14 cellular contexts compared by ENCODE assay signal in genomic region chr6:169190144-169190584, GRCh38.
DNase-seq lines count a peak whose midpoint lies in the region; ATAC-seq and TF ChIP-seq lines count a peak whose summit lies in the region.
"Had no signal": no experiment of that assay in that cellular context is flagged by ENCODE, and none has a peak within 500 bp of the region (broad histone marks: within the 10 kb centered on the region; RNA-seq: fewer than 3 reads in every experiment).

No MANE protein-coding gene starts in this region.

- H3K27ac ChIP-seq in AG04450 (ENCODE audit: low read depth, low read length) (peak overlapping the region; percentile 81), adrenal gland (peak overlapping the region in 2 of 5 donors; percentile 52 to 88), psoas muscle (peak overlapping the region; percentile 46)

- CTCF ChIA-PET in AG04450 (lab: Charles Lee): interaction anchor here (0.7 to 1.5 kb wide), 2 partner anchors 23 to 428 kb away, joined by 3 to 4 read pairs; no protein-coding TSS in a partner anchor

- H3K36me3 ChIP-seq in adrenal gland (replicated peaks in 1 of 2) (no peaks in the 10 kb centered on the region), psoas muscle (ENCODE audit: insufficient read depth in 1 of 2, low read depth in 1 of 2) (no peaks in the 10 kb centered on the region)

- H3K9me3 ChIP-seq in AG04450 (ENCODE audit: control insufficient read depth, insufficient read depth, low read length) (peaks cover 18% of the 10 kb centered on the region), adrenal gland (replicated peaks in 1 of 3) (no peaks in the 10 kb centered on the region), psoas muscle (no peaks in the 10 kb centered on the region)

- H3K4me1 ChIP-seq in adrenal gland (replicated peaks in 1 of 2) (no peaks in the 10 kb centered on the region), psoas muscle (peaks cover 4% of the 10 kb centered on the region)

- no peak for TF ChIP-seq POLR2A in adrenal gland (IDR thresholded peaks at IDR 0.05)

- intact Hi-C loops in adrenal gland (cut with DNase I): no loop called here
- intact Hi-C loops in left cardiac atrium (cut with DNase I): no loop called here
- intact Hi-C loops in psoas muscle (cut with DNase I): no loop called here

- ATAC-seq in left cardiac atrium (peak; percentile 97 to 98), psoas muscle (peak; percentile 39 to 88 (median 72)), HG02884 (IDR thresholded peaks at IDR 0.05; ENCODE audit: unreplicated experiment) (no peak)
- ATAC-seq: activated naive CD4-positive, alpha-beta T cell treated with anti-CD3 and anti-CD28 coated beads, Interleukin-2, amount 50 U/mL, for 72 hours had no signal

- no peak overlapping the region for H3K4me3 ChIP-seq in AG04450 (ENCODE audit: low read depth, low read length)
- no peak overlapping the region for H3K4me3 ChIP-seq in adrenal gland
- H3K4me3 ChIP-seq in psoas muscle: no peak overlapping the region

- WGBS in adrenal gland, 4 donors: 64 to 73% (median 68%) methylated on average over 8 of the region's 8 CpGs
- 28 to 43% (median 33%) methylated on average over 8 of the region's 8 CpGs for WGBS in psoas muscle, 3 donors

- no peak for TF ChIP-seq CTCF in AG04450 (IDR thresholded peaks at IDR 0.05; ENCODE audit: low read depth, low read length)
- TF ChIP-seq CTCF in adrenal gland (IDR thresholded peaks at IDR 0.05): no peak
- no peak for TF ChIP-seq CTCF in psoas muscle (IDR thresholded peaks at IDR 0.05)
- no peak for TF ChIP-seq CTCF in GM13976 (IDR thresholded peaks at IDR 0.05; ENCODE audit: borderline replicate concordance, control extremely low read depth, extremely low read depth, insufficient read depth, missing control alignments)

- DNase-seq in AG04450 (ENCODE audit: low read depth, low spot score) (peak; percentile 69), adrenal gland (peak in 6 of 7 donors; percentile 37 to 76 (median 54)), left cardiac atrium (peak; percentile 87), psoas muscle (peak; percentile 83 to 85), activated gamma-delta T cell (lab: John Stamatoyannopoulos, UW) (no peak), NCI-H187 treated with DMSO at 0.1 percent for 48 hours (lab: John Stamatoyannopoulos, UW) (no peak), GM13976 (ENCODE audit: low spot score) (no peak)
- DNase-seq: ACHN; activated CD4-positive, alpha-beta T cell treated with anti-CD3 and anti-CD28 coated beads, Interleukin-2, amount 10 ng/mL, durations not matched to agents 7 days and 5 days; NCI-H2107; stimulated activated CD4-positive, alpha-beta T cell treated with anti-CD3 and anti-CD28 coated beads, Interleukin-1b, Interleukin-23, amount 100 ng/mL, for 48 hours; substantia nigra had no signal

- POLR2A ChIA-PET in AG04450 (lab: Yijun Ruan, JAX): interaction anchor here (0.8 to 1.1 kb wide), 3 partner anchors 24 to 115 kb away, joined by 3 to 5 read pairs (median 3); no protein-coding TSS in a partner anchor

- H3K27me3 ChIP-seq in AG04450 (ENCODE audit: control insufficient read depth, insufficient read depth, low read length) (no peaks in the 10 kb centered on the region), adrenal gland (no peaks in the 10 kb centered on the region), psoas muscle (ENCODE audit: insufficient read depth in 3 of 3, low read length in 2 of 3) (no peaks in the 10 kb centered on the region)

- in situ Hi-C loops in GM13976 (cut with MboI; ENCODE audit: low sequenced_read_pairs, unreplicated experiment): no loop called here

Comparison
In these comparisons a context has a peak if more than half of its experiments do, and no peak if none do; other contexts are left out.
1. DNase-seq: peak in AG04450 (single experiment), adrenal gland (6 of 7), left cardiac atrium (single experiment) and psoas muscle (2 of 2); none in activated gamma-delta T cell (single experiment), NCI-H187 treated with DMSO at 0.1 percent for 48 hours (single experiment) and GM13976 (single experiment).